ENCODE assay signal across 21 cellular contexts in genomic region chr15:89307046-89307587, GRCh38. TPM values are rescaled to one million over a fixed set of nuclear protein-coding genes. Genes with fewer than 3 reads are reported as not detected.
DNase-seq lines count a peak whose midpoint lies in the region; ATAC-seq, FAIRE-seq and TF ChIP-seq lines count a peak whose summit lies in the region.
"Had no signal": no experiment of that assay in that cellular context is flagged by ENCODE, and none has a peak within 500 bp of the region (broad histone marks: within the 10 kb centered on the region; RNA-seq: fewer than 3 reads in every experiment).

No MANE protein-coding gene starts in this region.

- intact Hi-C loops in activated T-helper 2 cell treated with anti-CD3 and anti-CD28 coated beads, Interferon-gamma antibody, Interleukin-2, Interleukin-4, amounts not matched to agents 10 μg/mL and 5 μg/mL and 100 μg/mL, durations not matched to agents 14 hours and 24 hours and 36 hours (cut with micrococcal nuclease): loop anchor here (5.0 kb wide), 1 partner anchor 35 kb away; no protein-coding TSS in a partner anchor

- H3K4me3 Mint-ChIP-seq in activated T-helper 2 cell treated with anti-CD3 and anti-CD28 coated beads, Interferon-gamma antibody, Interleukin-2, Interleukin-4, amounts not matched to agents 10 μg/mL and 5 μg/mL and 100 μg/mL, durations not matched to agents 14 hours and 24 hours and 36 hours (ENCODE audit: low read depth): no peak overlapping the region
- H3K4me3 Mint-ChIP-seq: memory B cell; T-helper 2 cell treated with Interferon-gamma antibody and Interleukin-4, amounts not matched to agents 5 μg/mL and 100 μg/mL, for 36 hours had no signal

- no peak for TF ChIP-seq POLR2A in A549 (IDR thresholded peaks at IDR 0.05; ENCODE audit: low read length)

- 73% methylated on average over 2 of the region's 2 CpGs for WGBS in A549 (ENCODE audit: missing lambda C conversion rate)

- POLR2A ChIA-PET in A549 (lab: Yijun Ruan, JAX): interaction anchor here (1.3 kb wide), 2 partner anchors 12 to 28 kb away, joined by 3 read pairs; partner anchors contain the start of gene POLG

- DNase-seq in A549 (ENCODE audit: low read depth in 1 of 2, low spot score in 1 of 2) (no peak), HCEC 1CT (peak; percentile 28), astrocyte of the hippocampus (ENCODE audit: low read depth, low spot score) (peak; percentile 46), glomerular visceral epithelial cell (ENCODE audit: extremely low spot score) (peak; percentile 18), ecto neural progenitor cell (ENCODE audit: low spot score) (no peak)
- DNase-seq in effector CD4-positive, alpha-beta T cell: no peak
- no peak for DNase-seq in activated T-helper 2 cell treated with anti-CD3 and anti-CD28 coated beads, Interferon-gamma antibody, Interleukin-2, Interleukin-4, amounts not matched to agents 10 μg/mL and 5 μg/mL and 100 μg/mL, durations not matched to agents 14 hours and 24 hours and 36 hours (ENCODE audit: low spot score)
- DNase-seq: activated CD4-positive, alpha-beta T cell treated with anti-CD3 and anti-CD28 coated beads, Interleukin-2, amount 50 U/mL, for 1 hour; activated gamma-delta T cell; cerebellar nuclear complex; DND-41; esophagus squamous epithelium; NCI-H1436 treated with DMSO at 0.1 percent for 48 hours; NCI-H510A treated with DMSO at 0.1 percent for 48 hours; ovary had no signal

- H3K9me3 Mint-ChIP-seq in activated T-helper 2 cell treated with anti-CD3 and anti-CD28 coated beads, Interferon-gamma antibody, Interleukin-2, Interleukin-4, amounts not matched to agents 10 μg/mL and 5 μg/mL and 100 μg/mL, durations not matched to agents 14 hours and 24 hours and 36 hours: no peaks in the 10 kb centered on the region
- H3K9me3 Mint-ChIP-seq: memory B cell; T-helper 2 cell treated with Interferon-gamma antibody and Interleukin-4, amounts not matched to agents 5 μg/mL and 100 μg/mL, for 36 hours had no signal

- no peaks in the 10 kb centered on the region for H3K9me3 ChIP-seq in A549
- H3K9me3 ChIP-seq: esophagus squamous epithelium, ovary had no signal

- H3K27me3 Mint-ChIP-seq in activated T-helper 2 cell treated with anti-CD3 and anti-CD28 coated beads, Interferon-gamma antibody, Interleukin-2, Interleukin-4, amounts not matched to agents 10 μg/mL and 5 μg/mL and 100 μg/mL, durations not matched to agents 14 hours and 24 hours and 36 hours (ENCODE audit: low read depth): no peaks in the 10 kb centered on the region
- H3K27me3 Mint-ChIP-seq: memory B cell had no signal

- ATAC-seq in A549 (peak; percentile 19 to 53; a peak in 3 of 6 replicates), HG03378 (IDR thresholded peaks at IDR 0.05; ENCODE audit: unreplicated experiment) (no peak)
- ATAC-seq: K562, Panc1 had no signal

- TF ChIP-seq EP300 in A549 (IDR thresholded peaks at IDR 0.05): no peak

- peaks cover 87% of the 10 kb centered on the region for H3K36me3 Mint-ChIP-seq in activated T-helper 2 cell treated with anti-CD3 and anti-CD28 coated beads, Interferon-gamma antibody, Interleukin-2, Interleukin-4, amounts not matched to agents 10 μg/mL and 5 μg/mL and 100 μg/mL, durations not matched to agents 14 hours and 24 hours and 36 hours (ENCODE audit: low read depth)

- H3K4me1 ChIP-seq in A549: peaks cover 14% of the 10 kb centered on the region

- peak overlapping the region; percentile 28 to 51; a peak in 4 of 6 replicates for H3K27ac ChIP-seq in A549
- H3K27ac ChIP-seq: esophagus squamous epithelium, ovary had no signal

- no peak overlapping the region for H3K27ac Mint-ChIP-seq in activated T-helper 2 cell treated with anti-CD3 and anti-CD28 coated beads, Interferon-gamma antibody, Interleukin-2, Interleukin-4, amounts not matched to agents 10 μg/mL and 5 μg/mL and 100 μg/mL, durations not matched to agents 14 hours and 24 hours and 36 hours
- H3K27ac Mint-ChIP-seq: memory B cell; T-helper 2 cell treated with Interferon-gamma antibody and Interleukin-4, amounts not matched to agents 5 μg/mL and 100 μg/mL, for 36 hours had no signal

- CTCF ChIA-PET in A549 (lab: Yijun Ruan, JAX): interaction anchor here (0.9 to 16.4 kb wide), 6 partner anchors 10 to 102 kb away, joined by 3 to 155 read pairs (median 7); no protein-coding TSS in a partner anchor

- no peak overlapping the region for H3K4me3 ChIP-seq in A549
- H3K4me3 ChIP-seq: esophagus squamous epithelium, K562, ovary had no signal

- TF ChIP-seq RAD21 in A549 (conservative IDR thresholded peaks at IDR 0.05 in 1 of 2, IDR thresholded peaks at IDR 0.05 in 1 of 2): no peak

- H3K4me2 ChIP-seq in A549: peak overlapping the region; percentile 5

- TF ChIP-seq CTCF in A549 (IDR thresholded peaks at IDR 0.05): no peak

- peaks cover 15% of the 10 kb centered on the region for H3K4me1 Mint-ChIP-seq in activated T-helper 2 cell treated with anti-CD3 and anti-CD28 coated beads, Interferon-gamma antibody, Interleukin-2, Interleukin-4, amounts not matched to agents 10 μg/mL and 5 μg/mL and 100 μg/mL, durations not matched to agents 14 hours and 24 hours and 36 hours (ENCODE audit: low read depth)

- FAIRE-seq in A549 (lab: Jason Lieb, UNC): no peak
- FAIRE-seq: GM12892, K562 had no signal

TF ChIP-seq in A549, 52 proteins besides CTCF, POLR2A, EP300 and RAD21:
- no peak for TF ChIP-seq BHLHE40 (IDR thresholded peaks at IDR 0.05; ENCODE audit: low read depth, low read length)
- TF ChIP-seq FOSL2 (IDR thresholded peaks at IDR 0.05): no peak; the same call in 1 of the 2 replicates
- TF ChIP-seq FOSL2 (CRISPR knock-in tag; IDR thresholded peaks at IDR 0.05): peak; percentile 61

RNA-seq across cellular contexts. Expression of gene POLG, which starts 27.5 kb away (rescaled TPM):
- polyA plus RNA-seq in A549 (2011; rRNA removed) (24.1 and 34.0 TPM in 2 replicates), A549 (2017; fragmentation: RNase III; extraction: RNeasy Plus Mini Kit Qiagen cat#74134 plus additional on column Dnase treatment) (47.8 to 50.2 TPM (median 50.0 TPM) in 3 replicates)
- 34.4 and 38.1 TPM in 2 replicates for polyA plus RNA-seq in A549 (2012; cell fraction: cytosol; rRNA removed)
- polyA plus RNA-seq in A549 (2012; cell fraction: nucleus; rRNA removed): 159 and 165 TPM in 2 replicates
- polyA minus RNA-seq in A549 (2011; rRNA and poly(A)+ RNA removed): 46.5 and 54.1 TPM in 2 replicates
- 124 and 131 TPM in 2 replicates for total RNA-seq in activated T-helper 2 cell treated with anti-CD3 and anti-CD28 coated beads, Interferon-gamma antibody, Interleukin-2, Interleukin-4, amounts not matched to agents 10 μg/mL and 5 μg/mL and 100 μg/mL, durations not matched to agents 14 hours and 24 hours and 36 hours

Comparison
In these comparisons a context has a peak if more than half of its experiments do, and no peak if none do; other contexts are left out.
1. DNase-seq: peak in HCEC 1CT (single experiment), astrocyte of the hippocampus (single experiment) and glomerular visceral epithelial cell (single experiment); none in A549 (0 of 2), effector CD4-positive, alpha-beta T cell (single experiment), activated T-helper 2 cell treated with anti-CD3 and anti-CD28 coated beads, Interferon-gamma antibody, Interleukin-2, Interleukin-4, amounts not matched to agents 10 μg/mL and 5 μg/mL and 100 μg/mL, durations not matched to agents 14 hours and 24 hours and 36 hours (single experiment) and ecto neural progenitor cell (single experiment).